ENCODE assay signal across 23 cellular contexts in the genomic region with DNA sequence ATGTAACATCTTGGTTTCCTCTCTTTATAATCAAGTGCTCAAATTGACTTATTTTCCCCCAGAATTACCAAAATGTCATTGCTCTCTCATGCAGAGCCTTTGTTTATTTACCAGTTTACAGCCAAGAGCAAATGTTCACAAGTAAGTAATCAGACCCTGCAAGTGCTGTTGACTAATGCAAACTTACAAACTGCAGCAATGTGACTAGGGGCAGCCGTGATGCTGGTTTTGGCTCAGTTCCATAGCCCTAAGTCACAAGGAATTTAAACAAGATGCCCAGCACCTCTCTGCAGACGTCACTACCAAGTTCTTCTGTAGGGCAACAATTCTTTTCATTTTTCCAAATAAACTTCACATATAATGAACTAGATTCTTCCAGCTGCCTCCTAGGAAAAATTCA.
DNase-seq lines count a peak whose midpoint lies in the region; TF ChIP-seq lines count a peak whose summit lies in the region.
"Had no signal": no experiment of that assay in that cellular context is flagged by ENCODE, and none has a peak within 500 bp of the region (broad histone marks: within the 10 kb centered on the region; RNA-seq: fewer than 3 reads in every experiment).

No MANE protein-coding gene starts in this region.

- no peak for TF ChIP-seq POLR2A in breast epithelium (IDR thresholded peaks at IDR 0.05)

- TF ChIP-seq CTCF in MCF 10A (IDR thresholded peaks at IDR 0.05; ENCODE audit: unreplicated experiment) (no peak), breast epithelium (IDR thresholded peaks at IDR 0.05) (no peak), PC-9 (conservative IDR thresholded peaks at IDR 0.05) (no peak)

- no peaks in the 10 kb centered on the region for H3F3A ChIP-seq in PC-9 (ENCODE audit: insufficient read depth, low read depth)

- H3K36me3 Mint-ChIP-seq in MCF 10A (ENCODE audit: insufficient read depth, unreplicated experiment): no peaks in the 10 kb centered on the region
- H3K36me3 Mint-ChIP-seq: stimulated activated memory B cell treated with anti-CD40 and anti-IgM and Interleukin-4, amounts not matched to agents 10 μg/mL and 1 μg/mL and 100 μg/mL, for 72 hours had no signal

- H3K4me1 ChIP-seq in breast epithelium: no peaks in the 10 kb centered on the region
- no peaks in the 10 kb centered on the region for H3K4me1 ChIP-seq in PC-9 (replicated peaks; ENCODE audit: insufficient read depth)
- H3K4me1 ChIP-seq: psoas muscle, uterus had no signal

- in situ Hi-C loops in SK-MEL-5 (cut with HindIII; ENCODE audit: low pct_unique_long_range_greater_than_20kb, low sequenced_read_pairs): no loop called here

- H3K4me3 Mint-ChIP-seq in MCF 10A (ENCODE audit: unreplicated experiment): no peak overlapping the region
- H3K4me3 Mint-ChIP-seq: activated CD8-positive, alpha-beta T cell treated with anti-CD3 and anti-CD28 coated beads, Interleukin-2, amount 10 ng/mL, durations not matched to agents 7 days and 5 days; stimulated activated memory B cell treated with anti-CD40 and anti-IgM and Interleukin-4, amounts not matched to agents 10 μg/mL and 1 μg/mL and 100 μg/mL, for 72 hours had no signal

- H3K9me3 Mint-ChIP-seq in MCF 10A (ENCODE audit: unreplicated experiment): no peaks in the 10 kb centered on the region

- H3K27ac Mint-ChIP-seq in MCF 10A (ENCODE audit: low read depth, unreplicated experiment): no peak overlapping the region
- H3K27ac Mint-ChIP-seq: activated CD8-positive, alpha-beta T cell treated with anti-CD3 and anti-CD28 coated beads, Interleukin-2, amount 10 ng/mL, durations not matched to agents 7 days and 5 days; stimulated activated memory B cell treated with anti-CD40 and anti-IgM and Interleukin-4, amounts not matched to agents 10 μg/mL and 1 μg/mL and 100 μg/mL, for 72 hours had no signal

- DNase-seq in MCF 10A (ENCODE audit: unreplicated experiment) (peak; percentile 57), breast epithelium (ENCODE audit: low spot score in 2 of 2) (no peak), SK-MEL-5 (ENCODE audit: low read depth, low spot score) (peak; percentile 56), fibroblast of gingiva (ENCODE audit: low read depth) (peak; percentile 80), hepatic stellate cell (ENCODE audit: low spot score) (no peak), kidney tubule cell (ENCODE audit: low spot score) (no peak), PC-9 (no peak), inferior parietal cortex (ENCODE audit: extremely low spot score) (no peak)
- DNase-seq: activated CD4-positive, CD25-positive, alpha-beta regulatory T cell treated with anti-CD3 and anti-CD28 coated beads, Interleukin-2, amount 50 U/mL, for 72 hours; activated CD8-positive, alpha-beta T cell treated with anti-CD3 and anti-CD28 coated beads, Interleukin-2, amount 10 ng/mL, durations not matched to agents 7 days and 5 days; activated T-cell treated with anti-CD3 and anti-CD28 coated beads, Interleukin-2, amount 50 U/mL, for 1 hour; GF-D8; MM.1S; NCI-H1694; psoas muscle; stimulated activated CD4-positive, alpha-beta T cell treated with anti-CD3 and anti-CD28 coated beads, Interleukin-2, amount 100 ng/mL, for 24 hours; T1000; uterus had no signal

- H3K36me3 ChIP-seq in breast epithelium: no peaks in the 10 kb centered on the region
- no peaks in the 10 kb centered on the region for H3K36me3 ChIP-seq in PC-9 (ENCODE audit: low read depth)
- H3K36me3 ChIP-seq: neutrophil, uterus had no signal

- POLR2A ChIA-PET in MCF 10A (lab: Yijun Ruan, JAX): no interaction called here
- POLR2A ChIA-PET in PC-9 (lab: Charles Lee; ENCODE audit: unreplicated experiment): interaction anchor here (0.6 kb wide), 1 partner anchor 1036 kb away, joined by 3 read pairs; no protein-coding TSS in a partner anchor

- intact Hi-C loops in MCF 10A (cut with micrococcal nuclease): no loop called here
- intact Hi-C loops in breast epithelium (cut with DNase I; ENCODE audit: low total_unique reads): no loop called here
- intact Hi-C loops in PC-9 (cut with micrococcal nuclease; ENCODE audit: unreplicated experiment): no loop called here

- H3K27me3 ChIP-seq in breast epithelium: peaks cover 0 to 3% of the 10 kb centered on the region in 2 donors
- H3K27me3 ChIP-seq in PC-9 (ENCODE audit: insufficient read depth, low read depth): no peaks in the 10 kb centered on the region
- H3K27me3 ChIP-seq: neutrophil, uterus had no signal

- BruUV-seq in MCF 10A (replicated peaks; lab: Mats Ljungman, UMichigan) (no TSS peak), PC-9 (replicated peaks; lab: Mats Ljungman, UMichigan) (no TSS peak)

- H3K27ac ChIP-seq in breast epithelium (no peak overlapping the region), PC-9 (no peak overlapping the region)
- H3K27ac ChIP-seq: C4-2B, epithelial cell of prostate, neutrophil, psoas muscle, skin epidermis, uterus had no signal

- no peaks in the 10 kb centered on the region for H3K9me2 ChIP-seq in PC-9 (ENCODE audit: insufficient read depth)

- H3K4me1 Mint-ChIP-seq in MCF 10A (ENCODE audit: insufficient read depth, unreplicated experiment): no peaks in the 10 kb centered on the region
- H3K4me1 Mint-ChIP-seq: stimulated activated memory B cell treated with anti-CD40 and anti-IgM and Interleukin-4, amounts not matched to agents 10 μg/mL and 1 μg/mL and 100 μg/mL, for 72 hours had no signal

- H3K4me2 ChIP-seq in PC-9: no peak overlapping the region

- H3K9me3 ChIP-seq in breast epithelium (no peaks in the 10 kb centered on the region), PC-9 (ENCODE audit: insufficient read depth, low read depth) (no peaks in the 10 kb centered on the region)
- H3K9me3 ChIP-seq: neutrophil, psoas muscle, uterus had no signal

- CTCF ChIA-PET in MCF 10A (lab: Yijun Ruan, JAX): no interaction called here
- CTCF ChIA-PET in PC-9 (lab: Charles Lee): no interaction called here

- H3K4me3 ChIP-seq in breast epithelium (no peak overlapping the region), PC-9 (no peak overlapping the region)
- H3K4me3 ChIP-seq: psoas muscle, skin epidermis, uterus had no signal

- H2AFZ ChIP-seq in PC-9: no peak overlapping the region

- no peaks in the 10 kb centered on the region for H3K27me3 Mint-ChIP-seq in MCF 10A (ENCODE audit: insufficient read depth, unreplicated experiment)
- H3K27me3 Mint-ChIP-seq: stimulated activated memory B cell treated with anti-CD40 and anti-IgM and Interleukin-4, amounts not matched to agents 10 μg/mL and 1 μg/mL and 100 μg/mL, for 72 hours had no signal

- no peaks in the 10 kb centered on the region for H4K20me1 ChIP-seq in PC-9 (ENCODE audit: insufficient read depth)

- no peaks in the 10 kb centered on the region for H3K79me2 ChIP-seq in PC-9 (ENCODE audit: low read depth)

Comparison
In these comparisons a context has a peak if more than half of its experiments do, and no peak if none do; other contexts are left out.
1. DNase-seq: peak in MCF 10A (single experiment), SK-MEL-5 (single experiment) and fibroblast of gingiva (single experiment); none in breast epithelium (0 of 2), hepatic stellate cell (single experiment), kidney tubule cell (single experiment), PC-9 (0 of 2) and inferior parietal cortex (single experiment).